8 cellular contexts compared by ENCODE assay signal in the genomic region with DNA sequence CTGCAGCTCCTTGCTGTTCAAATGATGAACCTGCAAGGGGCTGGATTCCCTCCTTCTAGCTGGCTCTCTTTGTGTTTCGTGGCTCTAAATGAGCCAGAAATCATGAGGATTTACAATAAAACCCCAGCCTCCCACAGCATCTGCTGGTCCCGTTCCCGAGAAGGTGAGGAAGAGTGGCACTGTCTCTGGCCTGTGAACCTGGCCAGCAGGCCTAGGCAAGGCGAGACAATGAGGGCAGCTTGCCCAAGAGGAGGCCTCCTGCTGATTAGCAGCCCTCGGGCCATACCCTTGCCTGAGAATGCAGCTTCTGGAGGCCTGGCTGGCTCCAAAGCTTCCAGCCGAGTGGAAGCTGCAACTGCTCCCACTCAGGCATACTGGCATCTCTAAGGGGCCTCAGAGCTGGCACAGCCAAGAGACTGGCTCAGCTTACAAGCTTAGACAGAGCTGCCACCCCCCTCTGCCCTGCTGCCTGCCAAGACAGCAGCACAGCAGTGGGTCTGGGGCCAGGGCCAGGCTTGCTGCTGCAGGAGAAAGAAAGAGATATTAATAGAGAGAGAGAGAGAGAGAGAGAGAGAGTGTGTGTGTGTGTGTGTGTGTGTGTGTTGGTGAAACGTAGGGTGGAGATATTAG.
A peak's percentile ranks its signal among the peaks of the same experiment; 100 is the strongest.
DNase-seq lines count a peak whose midpoint lies in the region; ATAC-seq, FAIRE-seq and TF ChIP-seq lines count a peak whose summit lies in the region.

No MANE protein-coding gene starts in this region.

- H3K79me2 ChIP-seq in OCI-LY3 (ENCODE audit: low read length): no peaks in the 10 kb centered on the region

- peak overlapping the region; percentile 62 for H3K4me2 ChIP-seq in OCI-LY3 (ENCODE audit: low read length)

- no peak overlapping the region for H3K27ac Mint-ChIP-seq in activated T-helper 1 cell treated with anti-CD3 and anti-CD28 coated beads, Interleukin-12 subunit alpha, Interleukin-12 subunit beta, Interleukin-2, Interleukin-4 antibody, amounts not matched to agents 30 ng/mL and 10 ng/mL and 1 ng/mL, durations not matched to agents 14 hours and 24 hours and 36 hours

- TF ChIP-seq CTCF in OCI-LY3 (IDR thresholded peaks at IDR 0.05; ENCODE audit: low read depth, low read length): 0 out of 2 replicates have a peak, but pooled peaks have one; percentile 3
- peak in 2 of 4 donors; percentile 4 to 29 for TF ChIP-seq CTCF in pancreas (IDR thresholded peaks at IDR 0.05)

- no peaks in the 10 kb centered on the region for H3K9me3 Mint-ChIP-seq in activated T-helper 1 cell treated with anti-CD3 and anti-CD28 coated beads, Interleukin-12 subunit alpha, Interleukin-12 subunit beta, Interleukin-2, Interleukin-4 antibody, amounts not matched to agents 30 ng/mL and 10 ng/mL and 1 ng/mL, durations not matched to agents 14 hours and 24 hours and 36 hours

- intact Hi-C loops in pancreas (cut with DNase I): loop anchor here in 1 of 3 donors (10.0 kb wide), 2 partner anchors 72 to 382 kb away; a partner anchor contains a TSS
- intact Hi-C loops in activated T-helper 1 cell treated with anti-CD3 and anti-CD28 coated beads, Interleukin-12 subunit alpha, Interleukin-12 subunit beta, Interleukin-2, Interleukin-4 antibody, amounts not matched to agents 30 ng/mL and 10 ng/mL and 1 ng/mL, durations not matched to agents 14 hours and 24 hours and 36 hours (cut with micrococcal nuclease): loop anchor here (1.0 to 10.0 kb wide), 3 partner anchors 192 to 525 kb away; no protein-coding TSS in a partner anchor

- no peaks in the 10 kb centered on the region for H3K36me3 ChIP-seq in OCI-LY3 (replicated peaks; ENCODE audit: low read depth, low read length)
- no peaks in the 10 kb centered on the region for H3K36me3 ChIP-seq in pancreas

- peaks cover 20% of the 10 kb centered on the region for H3K4me1 Mint-ChIP-seq in activated T-helper 1 cell treated with anti-CD3 and anti-CD28 coated beads, Interleukin-12 subunit alpha, Interleukin-12 subunit beta, Interleukin-2, Interleukin-4 antibody, amounts not matched to agents 30 ng/mL and 10 ng/mL and 1 ng/mL, durations not matched to agents 14 hours and 24 hours and 36 hours (ENCODE audit: low read depth)

- H3K9me3 ChIP-seq in OCI-LY3 (ENCODE audit: insufficient read depth, low read length) (no peaks in the 10 kb centered on the region), pancreas (no peaks in the 10 kb centered on the region)

- FAIRE-seq in pancreas (lab: Jason Lieb, UNC): no peak

- H3K27ac ChIP-seq in OCI-LY3 (ENCODE audit: low read length): no peak overlapping the region
- H3K27ac ChIP-seq in pancreas: peak overlapping the region; percentile 47 to 74 (median 56)

- no peak overlapping the region for H2AFZ ChIP-seq in OCI-LY3 (ENCODE audit: low read depth, low read length)

- no peaks in the 10 kb centered on the region for H3K27me3 ChIP-seq in OCI-LY3 (ENCODE audit: low read depth, low read length)
- no peaks in the 10 kb centered on the region for H3K27me3 ChIP-seq in pancreas

- DNase-seq in Daoy (ENCODE audit: low read depth) (peak; percentile 50), fibroblast of the conjunctiva (ENCODE audit: low read depth) (peak; percentile 81), pancreas (peak; percentile 63 to 88 (median 72)), COLO668 (lab: John Stamatoyannopoulos, UW; ENCODE audit: unreplicated experiment) (no peak), SW480 (ENCODE audit: low spot score) (no peak)
- DNase-seq in activated T-helper 1 cell treated with anti-CD3 and anti-CD28 coated beads, Interleukin-12 subunit alpha, Interleukin-12 subunit beta, Interleukin-2, Interleukin-4 antibody, amounts not matched to agents 30 ng/mL and 10 ng/mL and 1 ng/mL, durations not matched to agents 14 hours and 24 hours and 36 hours (ENCODE audit: low spot score): no peak

- H3K36me3 Mint-ChIP-seq in activated T-helper 1 cell treated with anti-CD3 and anti-CD28 coated beads, Interleukin-12 subunit alpha, Interleukin-12 subunit beta, Interleukin-2, Interleukin-4 antibody, amounts not matched to agents 30 ng/mL and 10 ng/mL and 1 ng/mL, durations not matched to agents 14 hours and 24 hours and 36 hours (ENCODE audit: low read depth): peaks cover 3% of the 10 kb centered on the region

- no peaks in the 10 kb centered on the region for H3K27me3 Mint-ChIP-seq in activated T-helper 1 cell treated with anti-CD3 and anti-CD28 coated beads, Interleukin-12 subunit alpha, Interleukin-12 subunit beta, Interleukin-2, Interleukin-4 antibody, amounts not matched to agents 30 ng/mL and 10 ng/mL and 1 ng/mL, durations not matched to agents 14 hours and 24 hours and 36 hours (ENCODE audit: insufficient read depth)

- H3K4me3 ChIP-seq in OCI-LY3 (ENCODE audit: low read length): peak overlapping the region; percentile 40
- no peak overlapping the region for H3K4me3 ChIP-seq in pancreas

- no peak overlapping the region for H3K4me3 Mint-ChIP-seq in activated T-helper 1 cell treated with anti-CD3 and anti-CD28 coated beads, Interleukin-12 subunit alpha, Interleukin-12 subunit beta, Interleukin-2, Interleukin-4 antibody, amounts not matched to agents 30 ng/mL and 10 ng/mL and 1 ng/mL, durations not matched to agents 14 hours and 24 hours and 36 hours

- 7 to 15% methylated on average over 7 of the region's 7 CpGs for WGBS in pancreas, 2 donors

- peak overlapping the region; percentile 47 for H3K9ac ChIP-seq in OCI-LY3 (ENCODE audit: low read length)

- ATAC-seq in pancreas (peak; percentile 76 to 86 (median 80)), HG02588 (IDR thresholded peaks at IDR 0.05; ENCODE audit: unreplicated experiment) (no peak)

- H4K20me1 ChIP-seq in OCI-LY3 (ENCODE audit: insufficient read depth, low read length): no peaks in the 10 kb centered on the region

- H3K4me1 ChIP-seq in OCI-LY3 (ENCODE audit: low read length): peaks cover 30% of the 10 kb centered on the region
- peaks cover 15 to 27% (median 21%) of the 10 kb centered on the region in 3 donors for H3K4me1 ChIP-seq in pancreas

Comparison
In these comparisons a context has a peak if more than half of its experiments do, and no peak if none do; other contexts are left out.
1. DNase-seq: peak in Daoy (single experiment), fibroblast of the conjunctiva (single experiment) and pancreas (6 of 6); none in COLO668 (single experiment), activated T-helper 1 cell treated with anti-CD3 and anti-CD28 coated beads, Interleukin-12 subunit alpha, Interleukin-12 subunit beta, Interleukin-2, Interleukin-4 antibody, amounts not matched to agents 30 ng/mL and 10 ng/mL and 1 ng/mL, durations not matched to agents 14 hours and 24 hours and 36 hours (single experiment) and SW480 (single experiment).